In genomic region chr9:72029986-72030385, GRCh38 we compare ENCODE assay signal across 35 cellular contexts. TPM values are rescaled to one million over a fixed set of nuclear protein-coding genes. Genes with fewer than 3 reads are reported as not detected.
"Had no signal": no experiment of that assay in that cellular context is flagged by ENCODE, and none has a peak within 500 bp of the region (broad histone marks: within the 10 kb centered on the region; RNA-seq: fewer than 3 reads in every experiment).

No MANE protein-coding gene starts in this region.

- H3K36me3 ChIP-seq: ascending aorta, breast epithelium, esophagus squamous epithelium, gastroesophageal sphincter had no signal

- H3K4me3 Mint-ChIP-seq: activated CD4-positive, alpha-beta T cell treated with anti-CD3 and anti-CD28 coated beads for 36 hours; activated CD8-positive, alpha-beta T cell treated with anti-CD3 and anti-CD28 coated beads for 36 hours; activated naive CD8-positive, alpha-beta T cell treated with anti-CD3 and anti-CD28 coated beads, Interleukin-2, amount 10 ng/mL, durations not matched to agents 7 days and 5 days; activated T-cell treated with anti-CD3 and anti-CD28 coated beads, Interleukin-2, amount 50 U/mL, for 4 hours; activated T-helper 17 cell treated with anti-CD3 and anti-CD28 coated beads, Interleukin-2, amount 50 U/mL, for 72 hours; brain; central memory CD8-positive, alpha-beta T cell; dendritic cell treated with granulocyte-macrophage colony-stimulating factor and Interleukin-4, amounts not matched to agents 40 ng/mL and 50 ng/mL, for 4 days; effector memory CD8-positive, alpha-beta T cell; T-helper 17 cell; T-helper 2 cell treated with Interferon-gamma antibody and Interleukin-4, amounts not matched to agents 5 μg/mL and 100 μg/mL, for 36 hours had no signal

- H3K27me3 ChIP-seq: ascending aorta, breast epithelium, dorsolateral prefrontal cortex, esophagus squamous epithelium, gastroesophageal sphincter had no signal

- DNase-seq: activated CD4-positive, alpha-beta T cell treated with anti-CD3 and anti-CD28 coated beads for 36 hours; activated CD4-positive, alpha-beta T cell treated with anti-CD3 and anti-CD28 coated beads, Interleukin-2, amount 50 U/mL, for 1 hour; activated CD4-positive, alpha-beta T cell treated with anti-CD3 and anti-CD28 coated beads, Interleukin-2, amount 50 U/mL, for 48 hours; activated CD4-positive, CD25-positive, alpha-beta regulatory T cell; activated CD4-positive, CD25-positive, alpha-beta regulatory T cell treated with anti-CD3 and anti-CD28 coated beads, Interleukin-2, amount 50 U/mL, for 72 hours; activated CD8-positive, alpha-beta memory T cell treated with anti-CD3 and anti-CD28 coated beads for 24 hours; activated CD8-positive, alpha-beta T cell treated with anti-CD3 and anti-CD28 coated beads for 36 hours; activated effector memory CD4-positive, alpha-beta T cell treated with Interleukin-2 at 50 U/mL for 16 hours; activated gamma-delta T cell treated with Interleukin-2 at 50 U/mL for 16 hours; activated naive CD4-positive, alpha-beta T cell treated with Interleukin-2 at 50 U/mL for 16 hours; activated naive CD8-positive, alpha-beta T cell treated with anti-CD3 and anti-CD28 coated beads, Interleukin-2, amount 10 ng/mL, durations not matched to agents 7 days and 5 days; activated T-cell treated with anti-CD3 and anti-CD28 coated beads, Interleukin-2, amount 50 U/mL, for 4 hours; dorsolateral prefrontal cortex; effector memory CD8-positive, alpha-beta T cell; esophagus squamous epithelium; foreskin melanocyte; T-helper 1 cell; T-helper 17 cell had no signal

- H3K27ac Mint-ChIP-seq: activated CD4-positive, alpha-beta T cell treated with anti-CD3 and anti-CD28 coated beads for 36 hours; activated CD8-positive, alpha-beta T cell treated with anti-CD3 and anti-CD28 coated beads for 36 hours; activated naive CD4-positive, alpha-beta T cell treated with anti-CD3 and anti-CD28 coated beads, Interleukin-2, amount 50 U/mL, for 72 hours; activated naive CD8-positive, alpha-beta T cell treated with anti-CD3 and anti-CD28 coated beads, Interleukin-2, amount 10 ng/mL, durations not matched to agents 7 days and 5 days; activated T-helper 17 cell treated with anti-CD3 and anti-CD28 coated beads, Interleukin-2, amount 50 U/mL, for 72 hours; brain; dendritic cell treated with granulocyte-macrophage colony-stimulating factor and Interleukin-4, amounts not matched to agents 40 ng/mL and 50 ng/mL, for 4 days; effector memory CD8-positive, alpha-beta T cell; T-helper 17 cell; T-helper 2 cell treated with Interferon-gamma antibody and Interleukin-4, amounts not matched to agents 5 μg/mL and 100 μg/mL, for 36 hours had no signal

- H3K9me3 Mint-ChIP-seq: activated CD8-positive, alpha-beta T cell treated with anti-CD3 and anti-CD28 coated beads for 36 hours; activated naive CD4-positive, alpha-beta T cell treated with anti-CD3 and anti-CD28 coated beads, Interleukin-2, amount 50 U/mL, for 72 hours; activated T-cell treated with anti-CD3 and anti-CD28 coated beads, Interleukin-2, amount 50 U/mL, for 4 hours; activated T-helper 17 cell treated with anti-CD3 and anti-CD28 coated beads, Interleukin-2, amount 50 U/mL, for 72 hours; central memory CD8-positive, alpha-beta T cell; dendritic cell treated with granulocyte-macrophage colony-stimulating factor and Interleukin-4, amounts not matched to agents 40 ng/mL and 50 ng/mL, for 4 days; T-helper 2 cell treated with Interferon-gamma antibody and Interleukin-4, amounts not matched to agents 5 μg/mL and 100 μg/mL, for 36 hours had no signal

- H3K27me3 Mint-ChIP-seq: activated CD4-positive, alpha-beta T cell treated with anti-CD3 and anti-CD28 coated beads for 36 hours; brain; dendritic cell treated with granulocyte-macrophage colony-stimulating factor and Interleukin-4, amounts not matched to agents 40 ng/mL and 50 ng/mL, for 4 days had no signal

- H3K4me1 Mint-ChIP-seq: activated CD4-positive, alpha-beta T cell treated with anti-CD3 and anti-CD28 coated beads for 36 hours; activated T-helper 17 cell treated with anti-CD3 and anti-CD28 coated beads, Interleukin-2, amount 50 U/mL, for 72 hours; brain; central memory CD8-positive, alpha-beta T cell had no signal

- H3K4me3 ChIP-seq: ascending aorta, breast epithelium, coronary artery, dorsolateral prefrontal cortex, esophagus squamous epithelium, gastroesophageal sphincter had no signal

- H3K36me3 Mint-ChIP-seq: activated naive CD4-positive, alpha-beta T cell treated with anti-CD3 and anti-CD28 coated beads, Interleukin-2, amount 50 U/mL, for 72 hours; activated naive CD8-positive, alpha-beta T cell treated with anti-CD3 and anti-CD28 coated beads, Interleukin-2, amount 10 ng/mL, durations not matched to agents 7 days and 5 days; brain had no signal

- H3K27ac ChIP-seq: ascending aorta, breast epithelium, coronary artery, dorsolateral prefrontal cortex, epithelial cell of prostate, esophagus squamous epithelium, gastroesophageal sphincter had no signal

- H3K9me3 ChIP-seq: ascending aorta, esophagus squamous epithelium had no signal

- H3K4me1 ChIP-seq: ascending aorta, breast epithelium, gastroesophageal sphincter had no signal

RNA-seq across cellular contexts. Expression of gene C9orf57, which starts 30.4 kb away (rescaled TPM):
- total RNA-seq: activated CD4-positive, alpha-beta T cell treated with anti-CD3 and anti-CD28 coated beads for 36 hours; activated CD8-positive, alpha-beta T cell treated with anti-CD3 and anti-CD28 coated beads for 36 hours; activated naive CD4-positive, alpha-beta T cell treated with anti-CD3 and anti-CD28 coated beads, Interleukin-2, amount 50 U/mL, for 72 hours; activated naive CD8-positive, alpha-beta T cell treated with anti-CD3 and anti-CD28 coated beads, Interleukin-2, amount 10 ng/mL, durations not matched to agents 7 days and 5 days; activated T-cell treated with anti-CD3 and anti-CD28 coated beads, Interleukin-2, amount 50 U/mL, for 4 hours; activated T-helper 17 cell treated with anti-CD3 and anti-CD28 coated beads, Interleukin-2, amount 50 U/mL, for 72 hours; ascending aorta; breast epithelium; cardiac septum; cerebellum; dorsolateral prefrontal cortex; esophagus squamous epithelium; fibroblast of lung; fibroblast of villous mesenchyme; gastroesophageal sphincter; glomerular endothelial cell; T-helper 17 cell had no signal
- polyA plus RNA-seq: esophagus, fibroblast of lung had no signal
